24 cellular contexts compared by ENCODE assay signal in genomic region chr9:5278486-5278885, GRCh38. TPM values are rescaled to one million over a fixed set of nuclear protein-coding genes. Genes with fewer than 3 reads are reported as not detected.
A peak's percentile ranks its signal among the peaks of the same experiment; 100 is the strongest.
DNase-seq lines count a peak whose midpoint lies in the region; ATAC-seq, FAIRE-seq and TF ChIP-seq lines count a peak whose summit lies in the region.
"Had no signal": no experiment of that assay in that cellular context is flagged by ENCODE, and none has a peak within 500 bp of the region (broad histone marks: within the 10 kb centered on the region; RNA-seq: fewer than 3 reads in every experiment).

No MANE protein-coding gene starts in this region.

- H2BK5ac ChIP-seq in mesenchymal stem cell (ENCODE audit: low read depth, low read length, poor library complexity, severe bottlenecking): no peak overlapping the region

- no peak overlapping the region for H2BK12ac ChIP-seq in mesenchymal stem cell (ENCODE audit: low read length in 2 of 2)

- H4K8ac ChIP-seq in mesenchymal stem cell (ENCODE audit: low read length): no peak overlapping the region

- H3K27me3 ChIP-seq in mesenchymal stem cell (ENCODE audit: control insufficient read depth in 1 of 2, insufficient read depth in 1 of 2, low read length in 2 of 2): no peaks in the 10 kb centered on the region
- H3K27me3 ChIP-seq in pancreas: no peaks in the 10 kb centered on the region
- H3K27me3 ChIP-seq: MG63, neural progenitor cell, transverse colon had no signal

- no peak overlapping the region for H3K4ac ChIP-seq in mesenchymal stem cell (ENCODE audit: low read depth in 1 of 2, low read length in 2 of 2)

- no peak overlapping the region for H4K91ac ChIP-seq in mesenchymal stem cell (ENCODE audit: low read length)

- no peaks in the 10 kb centered on the region for H3K4me1 ChIP-seq in mesenchymal stem cell (ENCODE audit: control insufficient read depth, insufficient read depth, low read depth, low read length)
- no peaks in the 10 kb centered on the region for H3K4me1 ChIP-seq in pancreas
- H3K4me1 ChIP-seq: neural progenitor cell, transverse colon had no signal

- intact Hi-C loops in pancreas (cut with DNase I): no loop called here

- H3K27ac ChIP-seq in mesenchymal stem cell (ENCODE audit: low read length, poor library complexity, severe bottlenecking) (no peak overlapping the region), pancreas (no peak overlapping the region)
- H3K27ac ChIP-seq: neural progenitor cell, transverse colon had no signal

- no peak overlapping the region for H2BK15ac ChIP-seq in mesenchymal stem cell (ENCODE audit: low read depth, poor library complexity, severe bottlenecking)

- no peak overlapping the region for H3K23ac ChIP-seq in mesenchymal stem cell (ENCODE audit: low read length in 2 of 2)

- no peaks in the 10 kb centered on the region for H3K79me1 ChIP-seq in mesenchymal stem cell (replicated peaks; ENCODE audit: low read length, poor library complexity, severe bottlenecking)

- no peak overlapping the region for H3K14ac ChIP-seq in mesenchymal stem cell (ENCODE audit: low read length in 2 of 2)

- FAIRE-seq in pancreas (lab: Jason Lieb, UNC): no peak
- FAIRE-seq: RCC 7860 had no signal

- no peaks in the 10 kb centered on the region for H3K9me3 ChIP-seq in mesenchymal stem cell (ENCODE audit: control insufficient read depth, low read length)
- H3K9me3 ChIP-seq in pancreas: no peaks in the 10 kb centered on the region
- H3K9me3 ChIP-seq: MG63, transverse colon had no signal

- H3K9ac ChIP-seq in mesenchymal stem cell (ENCODE audit: low read length): no peak overlapping the region
- H3K9ac ChIP-seq: neural progenitor cell had no signal

- H2BK120ac ChIP-seq in mesenchymal stem cell (ENCODE audit: low read depth, low read length): peak overlapping the region; percentile 34

- no peak overlapping the region for H2AK5ac ChIP-seq in mesenchymal stem cell (ENCODE audit: low read length, severe bottlenecking)

- H3K4me2 ChIP-seq in mesenchymal stem cell (ENCODE audit: low read length, poor library complexity, severe bottlenecking): no peak overlapping the region
- H3K4me2 ChIP-seq: neural progenitor cell had no signal

- WGBS in mesenchymal stem cell: 75% methylated on average over 1 of the region's 2 CpGs
- 42 to 54% methylated on average over 2 of the region's 2 CpGs for WGBS in pancreas, 2 donors

- H2AFZ ChIP-seq in mesenchymal stem cell (ENCODE audit: low read depth, low read length): no peak overlapping the region
- H2AFZ ChIP-seq: neural progenitor cell had no signal

- TF ChIP-seq CTCF in pancreas (IDR thresholded peaks at IDR 0.05): no peak

- H3K4me3 ChIP-seq in mesenchymal stem cell (ENCODE audit: insufficient read depth in 1 of 2, low read depth in 1 of 2, low read length in 2 of 2) (no peak overlapping the region), pancreas (no peak overlapping the region)
- H3K4me3 ChIP-seq: MG63, neural progenitor cell, transverse colon had no signal

- ATAC-seq in GM18868 (IDR thresholded peaks at IDR 0.05; ENCODE audit: unreplicated experiment): peak; percentile 67
- ATAC-seq in HG02642 (IDR thresholded peaks at IDR 0.05; ENCODE audit: poor library complexity, unreplicated experiment): peak; percentile 58
- ATAC-seq in pancreas: no peak
- ATAC-seq: stimulated activated effector memory CD8-positive, alpha-beta T cell treated with anti-CD3 and anti-CD28 coated beads, Interleukin-12 subunit alpha, Interleukin-12 subunit beta, amount 100 ng/mL, for 72 hours had no signal

- no peak overlapping the region for H3K18ac ChIP-seq in mesenchymal stem cell (ENCODE audit: low read depth in 1 of 2, low read length in 2 of 2)

- DNase-seq in LHCN-M2 (ENCODE audit: low read depth): peak; percentile 1
- no peak for DNase-seq in mesenchymal stem cell
- no peak for DNase-seq in pancreas
- no peak for DNase-seq in NOMO-1 treated with dmso at 0.1 percent for 144 hours (lab: John Stamatoyannopoulos, UW; ENCODE audit: unreplicated experiment)
- no peak for DNase-seq in NCI-H146 treated with DMSO at 0.1 percent for 48 hours (lab: John Stamatoyannopoulos, UW; ENCODE audit: unreplicated experiment)
- DNase-seq: activated CD4-positive, alpha-beta T cell treated with anti-CD3 and anti-CD28 coated beads, Interleukin-2, amount 50 U/mL, for 48 hours; activated naive CD4-positive, alpha-beta T cell treated with anti-CD3 and anti-CD28 coated beads, Interleukin-2, amount 50 U/mL, for 16 hours; activated T-cell treated with anti-CD3 and anti-CD28 coated beads, Interleukin-2, amount 50 U/mL, for 1 hour; GDM1; hippocampal formation; MG63; NCI-H2081; NCI-H524 treated with DMSO at 0.1 percent for 48 hours; stimulated activated CD4-positive, alpha-beta T cell treated with anti-CD3 and anti-CD28 coated beads, Interleukin-12 subunit alpha, Interleukin-12 subunit beta, amount 100 ng/mL, for 4 hours; SW 1271; transverse colon had no signal

- H3K36me3 ChIP-seq in mesenchymal stem cell (ENCODE audit: control insufficient read depth in 1 of 2, insufficient read depth in 2 of 2, low read depth in 1 of 2, low read length in 2 of 2): no peaks in the 10 kb centered on the region
- H3K36me3 ChIP-seq in pancreas: no peaks in the 10 kb centered on the region
- H3K36me3 ChIP-seq: MG63, neural progenitor cell, transverse colon had no signal

RNA-seq across cellular contexts. Expression of gene RLN2, which starts 26.0 kb away (rescaled TPM):
- total RNA-seq in LHCN-M2 (2014; rRNA removed) (not detected in 2 replicates), pancreas (under 1 TPM in 3 of 6 donors, not detected in 3; 0.26 to 0.69 (median 0.46) TPM)
- not detected for polyA plus RNA-seq in LHCN-M2 (2012)
- polyA plus RNA-seq in mesenchymal stem cell (2013, experiment 1 of 2): 0.19 TPM
- 0.21 TPM for polyA plus RNA-seq in mesenchymal stem cell (2013, experiment 2 of 2)
- under 1 TPM; 0.27 to 0.63 TPM for polyA plus RNA-seq in pancreas
- total RNA-seq: transverse colon had no signal
- polyA plus RNA-seq: BJ had no signal

RNA-seq across cellular contexts. Expression of gene INSL4, which starts 47.3 kb away (rescaled TPM):
- total RNA-seq in LHCN-M2 (2014; rRNA removed) (not detected in 2 replicates), pancreas (not detected)
- not detected for polyA plus RNA-seq in LHCN-M2 (2012)
- not detected for polyA plus RNA-seq in mesenchymal stem cell (2013, experiment 1 of 2)
- polyA plus RNA-seq in mesenchymal stem cell (2013, experiment 2 of 2): not detected
- not detected for polyA plus RNA-seq in pancreas
- total RNA-seq: kidney epithelial cell, renal cortical epithelial cell, transverse colon had no signal
- polyA plus RNA-seq: BJ had no signal

Comparison
In these comparisons a context has a peak if more than half of its experiments do, and no peak if none do; other contexts are left out.
1. ATAC-seq: peak in GM18868 (single experiment) and HG02642 (single experiment); none in pancreas (0 of 4).